ENCODE assay signal across 35 cellular contexts in genomic region chr5:63825984-63826383, GRCh38.
"Had no signal": no experiment of that assay in that cellular context is flagged by ENCODE, and none has a peak within 500 bp of the region (broad histone marks: within the 10 kb centered on the region; RNA-seq: fewer than 3 reads in every experiment).

No MANE protein-coding gene starts in this region.

- H3K9me3 ChIP-seq: MG63 had no signal

- H3K27me3 ChIP-seq: MG63 had no signal

- H3K4me3 ChIP-seq: MG63 had no signal

- DNase-seq: Karpas-422, Kasumi-1, MG63, MM.1S, MV-4-11, NCI-H1048, NCI-H1092, NCI-H1092 treated with DMSO at 0.1 percent for 48 hours, NCI-H1105, NCI-H1105 treated with DMSO at 0.1 percent for 48 hours, NCI-H1417, NCI-H1417 treated with DMSO at 0.1 percent for 48 hours, NCI-H1436, NCI-H1436 treated with DMSO at 0.1 percent for 48 hours, NCI-H146, NCI-H1694, NCI-H1694 treated with DMSO at 0.1 percent for 48 hours, NCI-H187, NCI-H187 treated with DMSO at 0.1 percent for 48 hours, NCI-H1930, NCI-H2029, NCI-H2029 treated with DMSO at 0.1 percent for 48 hours, NCI-H2081, NCI-H2081 treated with DMSO at 0.1 percent for 48 hours, NCI-H2107, NCI-H2171, NCI-H2171 treated with DMSO at 0.1 percent for 48 hours, NCI-H2227 treated with DMSO at 0.1 percent for 48 hours, NCI-H226, NCI-H345, NCI-H446, NCI-H446 treated with DMSO at 0.1 percent for 48 hours, NCI-H510A, NCI-H510A treated with DMSO at 0.1 percent for 48 hours, NCI-H524 had no signal

- H3K36me3 ChIP-seq: MG63 had no signal
